8 cellular contexts compared by ENCODE assay signal in the genomic region with DNA sequence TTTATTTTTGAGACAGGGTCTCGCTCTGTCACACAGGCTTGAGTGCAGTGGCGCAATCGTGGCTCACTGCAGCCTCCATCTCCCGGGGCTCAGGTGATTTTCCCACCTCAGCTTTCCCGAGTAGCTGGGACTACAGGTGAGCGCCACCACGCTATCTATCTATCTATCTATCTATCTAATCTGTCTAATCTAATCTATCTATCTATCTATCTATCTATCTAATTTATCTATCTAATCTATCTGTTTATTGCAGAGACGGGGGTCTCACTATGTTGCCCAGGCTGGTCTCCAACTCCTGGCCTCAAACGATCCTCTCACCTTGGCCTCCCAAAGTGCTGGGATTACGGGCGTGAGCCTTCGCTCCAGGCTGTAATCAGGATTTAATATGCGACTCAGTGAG. TPM values are rescaled to one million over a fixed set of nuclear protein-coding genes. Genes with fewer than 3 reads are reported as not detected.
DNase-seq lines count a peak whose midpoint lies in the region; ATAC-seq and TF ChIP-seq lines count a peak whose summit lies in the region.

No MANE protein-coding gene starts in this region.

- H3K4me1 ChIP-seq in effector memory CD4-positive, alpha-beta T cell (ENCODE audit: control insufficient read depth, insufficient read depth, low read length, poor library complexity, severe bottlenecking) = peaks cover 4% of the 10 kb centered on the region

- H3K27ac ChIP-seq in effector memory CD4-positive, alpha-beta T cell (ENCODE audit: insufficient read depth, low read length, poor library complexity, severe bottlenecking) = no peak overlapping the region

- H3K4me3 ChIP-seq in BJ (ENCODE audit: low read depth, low read length) = peak overlapping the region; percentile 95
- peak overlapping the region; percentile 74 for H3K4me3 ChIP-seq in effector memory CD4-positive, alpha-beta T cell (ENCODE audit: insufficient read depth, low read depth, low read length, poor library complexity, severe bottlenecking)

- peaks cover 50% of the 10 kb centered on the region for H3K36me3 Mint-ChIP-seq in neural crest cell (ENCODE audit: low read depth)

- H3K9me3 Mint-ChIP-seq in neural crest cell = peaks cover 30% of the 10 kb centered on the region

- TF ChIP-seq CTCF in BJ (IDR thresholded peaks at IDR 0.05; ENCODE audit: insufficient read depth, low read depth, low read length) (no peak), neural crest cell (conservative IDR thresholded peaks at IDR 0.05) (no peak)

- H3K27me3 ChIP-seq in BJ (ENCODE audit: control insufficient read depth, insufficient read depth, low read length) = no peaks in the 10 kb centered on the region
- no peaks in the 10 kb centered on the region for H3K27me3 ChIP-seq in effector memory CD4-positive, alpha-beta T cell (replicated peaks; ENCODE audit: control insufficient read depth, insufficient read depth, low read length, poor library complexity, severe bottlenecking)

- POLR2A ChIA-PET in BJ (lab: Charles Lee) = no interaction called here

- DNase-seq in BJ (ENCODE audit: low read depth) (no peak), NCI-H69 (lab: John Stamatoyannopoulos, UW) (peak; percentile 5), neural crest cell (ENCODE audit: low read depth, low spot score) (no peak), NCI-H146 treated with DMSO at 0.1 percent for 48 hours (lab: John Stamatoyannopoulos, UW; ENCODE audit: unreplicated experiment) (no peak), D341Med (ENCODE audit: low spot score) (no peak), UCSD-AML1 (lab: John Stamatoyannopoulos, UW; ENCODE audit: unreplicated experiment) (no peak)
- no peak for DNase-seq in effector memory CD4-positive, alpha-beta T cell

- peaks cover 2% of the 10 kb centered on the region for H3K27me3 Mint-ChIP-seq in neural crest cell (ENCODE audit: low read depth)

- peaks cover 10% of the 10 kb centered on the region for H3K9me3 ChIP-seq in effector memory CD4-positive, alpha-beta T cell (ENCODE audit: control insufficient read depth, low read length)

- H3K36me3 ChIP-seq in BJ (ENCODE audit: control insufficient read depth, insufficient read depth, low read length) = peaks cover 2% of the 10 kb centered on the region; the same call in 1 of the 2 replicates
- peaks cover 27% of the 10 kb centered on the region for H3K36me3 ChIP-seq in effector memory CD4-positive, alpha-beta T cell (ENCODE audit: control insufficient read depth, insufficient read depth, low read length)

- peaks cover 20% of the 10 kb centered on the region for H3K4me1 Mint-ChIP-seq in neural crest cell

- no peak for ATAC-seq in HG03139 (IDR thresholded peaks at IDR 0.05; ENCODE audit: unreplicated experiment)

- H3K4me3 Mint-ChIP-seq in neural crest cell = peak overlapping the region; percentile 100

- CTCF ChIA-PET in BJ (lab: Yijun Ruan, JAX) = interaction anchor here (2.0 kb wide), 1 partner anchor 11 kb away, joined by 7 read pairs; no protein-coding TSS in a partner anchor

- H3K27ac Mint-ChIP-seq in neural crest cell (ENCODE audit: unreplicated experiment) = peak overlapping the region; percentile 99

RNA-seq across cellular contexts. Expression of gene ZNF613, which starts 0.6 kb away (rescaled TPM):
- 5.1 and 6.6 TPM in 2 replicates for polyA plus RNA-seq in BJ (2011; rRNA removed)
- 6.0 and 6.1 TPM in 2 replicates for polyA minus RNA-seq in BJ (2011; rRNA and poly(A)+ RNA removed)
- 6.3 and 8.7 TPM in 2 replicates for total RNA-seq in neural crest cell

RNA-seq across cellular contexts. Expression of gene ZNF649, which starts 23.0 kb away (rescaled TPM):
- polyA plus RNA-seq in BJ (2011; rRNA removed) = 2.5 and 4.5 TPM in 2 replicates
- polyA minus RNA-seq in BJ (2011; rRNA and poly(A)+ RNA removed) = 4.5 and 7.8 TPM in 2 replicates
- total RNA-seq in neural crest cell = 33.7 TPM in 2 replicates

RNA-seq across cellular contexts. Expression of gene ZNF577, which starts 40.1 kb away (rescaled TPM):
- 4.6 and 8.3 TPM in 2 replicates for polyA plus RNA-seq in BJ (2011; rRNA removed)
- polyA minus RNA-seq in BJ (2011; rRNA and poly(A)+ RNA removed) = 3.4 and 3.7 TPM in 2 replicates
- 15.7 and 20.4 TPM in 2 replicates for total RNA-seq in neural crest cell

RNA-seq across cellular contexts. Expression of gene ZNF350, which starts 58.8 kb away (rescaled TPM):
- 5.5 and 8.0 TPM in 2 replicates for polyA plus RNA-seq in BJ (2011; rRNA removed)
- 4.5 and 5.6 TPM in 2 replicates for polyA minus RNA-seq in BJ (2011; rRNA and poly(A)+ RNA removed)
- total RNA-seq in neural crest cell = 6.5 and 6.9 TPM in 2 replicates
